Comparison of ENCODE assay signal across 30 cellular contexts in the genomic region with DNA sequence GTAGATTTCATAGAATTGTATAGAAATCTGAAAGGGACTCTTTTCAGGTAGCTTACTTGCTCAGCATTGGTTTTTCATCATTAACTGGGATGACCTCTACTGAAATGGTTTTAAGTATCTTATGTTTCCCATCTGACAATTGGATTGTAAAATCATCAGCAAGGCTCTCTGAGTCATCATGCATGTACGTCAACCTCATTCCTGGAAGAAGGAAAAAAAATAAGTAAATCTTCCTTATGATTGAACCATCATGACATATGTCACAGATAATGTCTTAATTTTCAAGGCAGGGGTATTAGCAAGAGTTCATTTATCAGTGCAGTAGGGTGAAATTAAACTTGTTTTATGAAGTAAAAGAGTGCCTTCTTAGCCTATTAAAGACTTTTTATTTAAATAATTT.
DNase-seq lines count a peak whose midpoint lies in the region; ATAC-seq and TF ChIP-seq lines count a peak whose summit lies in the region.
"Had no signal": no experiment of that assay in that cellular context is flagged by ENCODE, and none has a peak within 500 bp of the region (broad histone marks: within the 10 kb centered on the region; RNA-seq: fewer than 3 reads in every experiment).

No MANE protein-coding gene starts in this region.

- no peaks in the 10 kb centered on the region for H3K9me2 ChIP-seq in neural cell (ENCODE audit: insufficient read depth, low read length)

- TF ChIP-seq CTCF in neural cell (IDR thresholded peaks at IDR 0.05; ENCODE audit: poor library complexity, severe bottlenecking) = no peak

- H3K4me3 ChIP-seq in neural cell (ENCODE audit: low read length) = peak overlapping the region; percentile 34
- H3K4me3 ChIP-seq: gastroesophageal sphincter, hepatocyte, upper lobe of left lung had no signal

- H3K9me3 ChIP-seq in neural cell (ENCODE audit: low read length) = no peaks in the 10 kb centered on the region
- H3K9me3 ChIP-seq: gastroesophageal sphincter, upper lobe of left lung had no signal

- no peak overlapping the region for H3K4me2 ChIP-seq in neural cell (ENCODE audit: low read length)
- H3K4me2 ChIP-seq: hepatocyte had no signal

- POLR2A ChIA-PET in HEK293T (lab: Yijun Ruan, JAX) = no interaction called here

- no peak for TF ChIP-seq RAD21 in neural cell (conservative IDR thresholded peaks at IDR 0.05)

- DNase-seq in HEK293T (ENCODE audit: extremely low spot score) (no peak), RKO (ENCODE audit: low spot score) (peak; percentile 31), epithelial cell of prostate (ENCODE audit: low read depth, low spot score) (peak; percentile 10), NCI-H1694 treated with DMSO at 0.1 percent for 48 hours (lab: John Stamatoyannopoulos, UW) (no peak)
- DNase-seq: activated CD4-positive, alpha-beta T cell treated with anti-CD3 and anti-CD28 coated beads, Interleukin-2, amount 10 ng/mL, durations not matched to agents 7 days and 5 days; activated gamma-delta T cell treated with Interleukin-2 at 50 U/mL for 16 hours; activated T-cell treated with anti-CD3 and anti-CD28 coated beads, Interleukin-2, amount 50 U/mL, for 4 hours; cerebellar nuclear complex; DND-41; GOT3; immature natural killer cell; IMR-90; mesendoderm; NCI-H1092 treated with DMSO at 0.1 percent for 48 hours; NCI-H187 treated with DMSO at 0.1 percent for 48 hours; NCI-H774; posterior cingulate gyrus; right cardiac atrium; stimulated activated CD4-positive, alpha-beta T cell treated with anti-CD3 and anti-CD28 coated beads, Interleukin-4, amount 100 ng/mL, for 24 hours; upper lobe of left lung had no signal

- H3K27me3 ChIP-seq in neural cell (ENCODE audit: insufficient read depth, low read depth, low read length) = no peaks in the 10 kb centered on the region
- H3K27me3 ChIP-seq: gastroesophageal sphincter, hepatocyte, upper lobe of left lung had no signal

- no peaks in the 10 kb centered on the region for H3K36me3 ChIP-seq in neural cell (ENCODE audit: insufficient read depth, low read length)
- H3K36me3 ChIP-seq: gastroesophageal sphincter, upper lobe of left lung had no signal

- no peaks in the 10 kb centered on the region for H3F3A ChIP-seq in neural cell (ENCODE audit: insufficient read depth, low read length, poor library complexity, severe bottlenecking)

- H3K9ac ChIP-seq in neural cell (ENCODE audit: low read length) = no peak overlapping the region

- H3K27ac ChIP-seq in epithelial cell of prostate (no peak overlapping the region), neural cell (ENCODE audit: low read length) (peak overlapping the region; percentile 62)
- H3K27ac ChIP-seq: C4-2B, gastroesophageal sphincter, hepatocyte, HL-60, upper lobe of left lung had no signal

- no peaks in the 10 kb centered on the region for H3K79me2 ChIP-seq in neural cell (replicated peaks; ENCODE audit: insufficient read depth, low read length)
- H3K79me2 ChIP-seq: hepatocyte had no signal

- no peak overlapping the region for H2AFZ ChIP-seq in neural cell (ENCODE audit: low read depth, low read length)
- H2AFZ ChIP-seq: hepatocyte had no signal

- H4K20me1 ChIP-seq in neural cell (ENCODE audit: insufficient read depth) = no peaks in the 10 kb centered on the region

- ATAC-seq in GM21825 (IDR thresholded peaks at IDR 0.05; ENCODE audit: unreplicated experiment) (no peak), GM18867 (IDR thresholded peaks at IDR 0.05; ENCODE audit: unreplicated experiment) (no peak)
- ATAC-seq: activated T-cell treated with anti-CD3 and anti-CD28 coated beads, Interleukin-2, amount 50 U/mL, for 4 hours; gastroesophageal sphincter; left lobe of liver; right cardiac atrium; Right ventricle myocardium inferior; stimulated activated memory B cell treated with anti-CD40 and anti-IgM and Interleukin-4, amounts not matched to agents 10 μg/mL and 1 μg/mL and 100 μg/mL, for 72 hours had no signal

- CTCF ChIA-PET in HEK293T (lab: Yijun Ruan, JAX) = interaction anchor here (0.7 kb wide), 1 partner anchor 52 kb away, joined by 7 read pairs; no protein-coding TSS in a partner anchor

- peak; percentile 80 for TF ChIP-seq EP300 in neural cell (conservative IDR thresholded peaks at IDR 0.05; ENCODE audit: poor library complexity, severe bottlenecking)

TF ChIP-seq in HEK293T, 16 proteins besides CTCF, POLR2A, EP300 and RAD21:
- TF ChIP-seq, protein P1, sequence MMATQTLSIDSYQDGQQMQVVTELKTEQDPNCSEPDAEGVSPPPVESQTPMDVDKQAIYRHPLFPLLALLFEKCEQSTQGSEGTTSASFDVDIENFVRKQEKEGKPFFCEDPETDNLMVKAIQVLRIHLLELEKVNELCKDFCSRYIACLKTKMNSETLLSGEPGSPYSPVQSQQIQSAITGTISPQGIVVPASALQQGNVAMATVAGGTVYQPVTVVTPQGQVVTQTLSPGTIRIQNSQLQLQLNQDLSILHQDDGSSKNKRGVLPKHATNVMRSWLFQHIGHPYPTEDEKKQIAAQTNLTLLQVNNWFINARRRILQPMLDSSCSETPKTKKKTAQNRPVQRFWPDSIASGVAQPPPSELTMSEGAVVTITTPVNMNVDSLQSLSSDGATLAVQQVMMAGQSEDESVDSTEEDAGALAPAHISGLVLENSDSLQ (IDR thresholded peaks at IDR 0.05) = peak; percentile 52; the same call in 1 of the 2 replicates
- no peak for TF ChIP-seq FOXK2 (IDR thresholded peaks at IDR 0.05)

TF ChIP-seq in neural cell, 6 proteins besides CTCF, POLR2A, EP300 and RAD21:
- TF ChIP-seq POLR2AphosphoS5 (IDR thresholded peaks at IDR 0.05) = peak; percentile 49
- TF ChIP-seq, protein P2, sequence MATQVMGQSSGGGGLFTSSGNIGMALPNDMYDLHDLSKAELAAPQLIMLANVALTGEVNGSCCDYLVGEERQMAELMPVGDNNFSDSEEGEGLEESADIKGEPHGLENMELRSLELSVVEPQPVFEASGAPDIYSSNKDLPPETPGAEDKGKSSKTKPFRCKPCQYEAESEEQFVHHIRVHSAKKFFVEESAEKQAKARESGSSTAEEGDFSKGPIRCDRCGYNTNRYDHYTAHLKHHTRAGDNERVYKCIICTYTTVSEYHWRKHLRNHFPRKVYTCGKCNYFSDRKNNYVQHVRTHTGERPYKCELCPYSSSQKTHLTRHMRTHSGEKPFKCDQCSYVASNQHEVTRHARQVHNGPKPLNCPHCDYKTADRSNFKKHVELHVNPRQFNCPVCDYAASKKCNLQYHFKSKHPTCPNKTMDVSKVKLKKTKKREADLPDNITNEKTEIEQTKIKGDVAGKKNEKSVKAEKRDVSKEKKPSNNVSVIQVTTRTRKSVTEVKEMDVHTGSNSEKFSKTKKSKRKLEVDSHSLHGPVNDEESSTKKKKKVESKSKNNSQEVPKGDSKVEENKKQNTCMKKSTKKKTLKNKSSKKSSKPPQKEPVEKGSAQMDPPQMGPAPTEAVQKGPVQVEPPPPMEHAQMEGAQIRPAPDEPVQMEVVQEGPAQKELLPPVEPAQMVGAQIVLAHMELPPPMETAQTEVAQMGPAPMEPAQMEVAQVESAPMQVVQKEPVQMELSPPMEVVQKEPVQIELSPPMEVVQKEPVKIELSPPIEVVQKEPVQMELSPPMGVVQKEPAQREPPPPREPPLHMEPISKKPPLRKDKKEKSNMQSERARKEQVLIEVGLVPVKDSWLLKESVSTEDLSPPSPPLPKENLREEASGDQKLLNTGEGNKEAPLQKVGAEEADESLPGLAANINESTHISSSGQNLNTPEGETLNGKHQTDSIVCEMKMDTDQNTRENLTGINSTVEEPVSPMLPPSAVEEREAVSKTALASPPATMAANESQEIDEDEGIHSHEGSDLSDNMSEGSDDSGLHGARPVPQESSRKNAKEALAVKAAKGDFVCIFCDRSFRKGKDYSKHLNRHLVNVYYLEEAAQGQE (IDR thresholded peaks at IDR 0.05; ENCODE audit: borderline replicate concordance) = no peak
TF ChIP-seq in neural cell: peak in this region for 1.

Comparison
In these comparisons a context has a peak if more than half of its experiments do, and no peak if none do; other contexts are left out.
1. DNase-seq: peak in RKO (single experiment) and epithelial cell of prostate (single experiment); none in HEK293T (single experiment) and NCI-H1694 treated with DMSO at 0.1 percent for 48 hours (single experiment).